17 cellular contexts compared by ENCODE assay signal in genomic region chr2:28544069-28544346, GRCh38. TPM values are rescaled to one million over a fixed set of nuclear protein-coding genes. Genes with fewer than 3 reads are reported as not detected.
DNase-seq lines count a peak whose midpoint lies in the region; ATAC-seq and TF ChIP-seq lines count a peak whose summit lies in the region.
"Had no signal": no experiment of that assay in that cellular context is flagged by ENCODE, and none has a peak within 500 bp of the region (broad histone marks: within the 10 kb centered on the region; RNA-seq: fewer than 3 reads in every experiment).

No MANE protein-coding gene starts in this region.

- no peaks in the 10 kb centered on the region for H3K27me3 ChIP-seq in HUES6 (ENCODE audit: control insufficient read depth, insufficient read depth, low read length)

- H3K27ac Mint-ChIP-seq in chondrocyte (ENCODE audit: unreplicated experiment), result peak overlapping the region; percentile 36
- H3K27ac Mint-ChIP-seq in nephron, result peak overlapping the region; percentile 1 to 90 (median 34)

- H3K27ac ChIP-seq in HUES6 (ENCODE audit: low read depth, low read length), result no peak overlapping the region; the same call in 1 of the 2 replicates
- H3K27ac ChIP-seq: coronary artery, KMS-11 had no signal

- no peaks in the 10 kb centered on the region for H3K36me3 ChIP-seq in HUES6 (ENCODE audit: control insufficient read depth, insufficient read depth, low read length)

- H3K36me3 Mint-ChIP-seq in chondrocyte (ENCODE audit: low read depth) (no peaks in the 10 kb centered on the region), nephron (ENCODE audit: low read depth) (no peaks in the 10 kb centered on the region)

- peak overlapping the region; percentile 33 for H3K9ac ChIP-seq in HUES6 (ENCODE audit: low read length)
- H3K9ac ChIP-seq: KMS-11 had no signal

- ATAC-seq in HG03045 (IDR thresholded peaks at IDR 0.05; ENCODE audit: unreplicated experiment), result no peak
- ATAC-seq: Right ventricle myocardium inferior had no signal

- H3K27me3 Mint-ChIP-seq in chondrocyte (ENCODE audit: low read depth), result no peaks in the 10 kb centered on the region
- peaks cover 15% of the 10 kb centered on the region for H3K27me3 Mint-ChIP-seq in nephron (ENCODE audit: low read depth)

- no peak overlapping the region for H3K4me3 ChIP-seq in HUES6 (ENCODE audit: low read depth, low read length)
- H3K4me3 ChIP-seq: coronary artery had no signal

- H3K9me3 Mint-ChIP-seq in chondrocyte (ENCODE audit: low read depth), result no peaks in the 10 kb centered on the region
- no peaks in the 10 kb centered on the region for H3K9me3 Mint-ChIP-seq in nephron

- no peak for TF ChIP-seq CTCF in chondrocyte (IDR thresholded peaks at IDR 0.05)
- TF ChIP-seq CTCF in nephron (IDR thresholded peaks at IDR 0.05; ENCODE audit: unreplicated experiment in 3 of 3), result no peak

- H3K4me3 Mint-ChIP-seq in chondrocyte (ENCODE audit: unreplicated experiment) (no peak overlapping the region), nephron (peak overlapping the region in 1 of 3 experiments; percentile 22)

- peaks cover 14% of the 10 kb centered on the region; the same call in 1 of the 2 replicates for H3K4me1 ChIP-seq in HUES6 (ENCODE audit: control insufficient read depth, insufficient read depth, low read length)

- H3K9me3 ChIP-seq in HUES6 (ENCODE audit: control insufficient read depth, insufficient read depth, low read depth, low read length), result no peaks in the 10 kb centered on the region

- DNase-seq in COLO829 (ENCODE audit: low spot score), result peak; percentile 16
- DNase-seq in chondrocyte (ENCODE audit: low spot score), result no peak
- DNase-seq in iPS-NIHi11 (ENCODE audit: low spot score), result no peak
- DNase-seq in activated naive CD4-positive, alpha-beta T cell treated with anti-CD3 and anti-CD28 coated beads, Interleukin-2, amount 50 U/mL, for 16 hours, result no peak
- DNase-seq: activated gamma-delta T cell treated with Interleukin-2 at 50 U/mL for 16 hours; AML-193; kidney glomerular epithelial cell; NCI-H1048; NCI-H2081 treated with DMSO at 0.1 percent for 48 hours; NCI-H510A; stimulated activated CD4-positive, alpha-beta T cell treated with anti-CD3 and anti-CD28 coated beads, Interleukin-4, amount 100 ng/mL, for 1 hour had no signal

- peaks cover 8% of the 10 kb centered on the region for H3K4me1 Mint-ChIP-seq in chondrocyte (ENCODE audit: low read depth)
- H3K4me1 Mint-ChIP-seq in nephron, result peaks cover 36% of the 10 kb centered on the region

RNA-seq across cellular contexts. Expression of gene PLB1, which starts 48.1 kb away (rescaled TPM):
- 4.4 to 8.2 TPM (median 5.8 TPM) in 3 replicates for total RNA-seq in chondrocyte
